In the genomic region with DNA sequence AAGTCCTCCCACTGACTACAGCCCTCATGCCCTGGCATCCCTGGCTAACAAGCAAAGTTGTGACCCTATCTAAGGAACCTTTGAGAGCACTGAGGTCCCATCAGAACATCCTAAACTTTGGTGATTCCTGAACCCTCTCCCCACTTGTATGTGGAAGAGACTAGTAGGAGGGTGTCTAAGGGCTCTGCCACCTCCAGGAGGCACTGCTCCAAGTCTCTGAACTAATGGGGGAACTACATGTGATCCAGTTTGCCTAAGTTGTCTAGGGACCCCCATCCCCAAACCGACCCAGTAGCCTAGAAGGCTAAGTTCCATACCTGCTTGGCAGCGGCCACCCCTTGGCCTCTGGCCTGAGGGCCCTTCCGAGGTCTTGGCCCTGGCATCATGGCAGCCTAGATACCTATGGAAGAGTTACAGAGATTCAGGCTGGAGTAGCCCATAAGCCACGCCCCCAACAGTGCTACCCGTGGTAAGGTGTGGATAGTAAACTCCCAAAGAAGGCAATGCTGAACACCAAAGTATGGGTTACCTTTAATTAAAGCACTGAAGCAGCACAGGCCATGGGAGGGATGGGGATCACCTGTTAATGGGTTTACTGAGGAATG, we compare ENCODE assay signal across 8 cellular contexts. TPM values are rescaled to one million over a fixed set of nuclear protein-coding genes. Genes with fewer than 3 reads are reported as not detected.
DNase-seq lines count a peak whose midpoint lies in the region; ATAC-seq, FAIRE-seq and TF ChIP-seq lines count a peak whose summit lies in the region.

No MANE protein-coding gene starts in this region.

- H3K27ac Mint-ChIP-seq in IgD-negative memory B cell, result peak overlapping the region in 2 of 3 donors; percentile 86 to 96
- H3K27ac Mint-ChIP-seq in natural killer cell treated with Interleukin-12 subunit alpha and Interleukin-12 subunit beta and Interleukin-15 and Interleukin-18, amount 100 ng/mL, for 72 hours, result peak overlapping the region; percentile 90 to 99

- H3K9me3 Mint-ChIP-seq in IgD-negative memory B cell, result no peaks in the 10 kb centered on the region
- no peaks in the 10 kb centered on the region for H3K9me3 Mint-ChIP-seq in natural killer cell treated with Interleukin-12 subunit alpha and Interleukin-12 subunit beta and Interleukin-15 and Interleukin-18, amount 100 ng/mL, for 72 hours

- peaks cover 7% of the 10 kb centered on the region for H3K36me3 Mint-ChIP-seq in IgD-negative memory B cell
- peaks cover 7% of the 10 kb centered on the region for H3K36me3 Mint-ChIP-seq in natural killer cell treated with Interleukin-12 subunit alpha and Interleukin-12 subunit beta and Interleukin-15 and Interleukin-18, amount 100 ng/mL, for 72 hours

- H3K27me3 Mint-ChIP-seq in IgD-negative memory B cell, result no peaks in the 10 kb centered on the region
- H3K27me3 Mint-ChIP-seq in natural killer cell treated with Interleukin-12 subunit alpha and Interleukin-12 subunit beta and Interleukin-15 and Interleukin-18, amount 100 ng/mL, for 72 hours, result peaks cover 3 to 7% of the 10 kb centered on the region in 2 donors

- peaks cover 17% of the 10 kb centered on the region for H3K36me3 ChIP-seq in mammary epithelial cell (ENCODE audit: insufficient read depth, low read length)

- H2AFZ ChIP-seq in mammary epithelial cell (ENCODE audit: low read depth, low read length), result no peak overlapping the region

- no peak for ATAC-seq in natural killer cell treated with Interleukin-12 subunit alpha and Interleukin-12 subunit beta and Interleukin-15 and Interleukin-18, amount 100 ng/mL, for 72 hours
- no peak for ATAC-seq in GM19452 (IDR thresholded peaks at IDR 0.05; ENCODE audit: unreplicated experiment)

- no peaks in the 10 kb centered on the region for H3K27me3 ChIP-seq in mammary epithelial cell (ENCODE audit: insufficient read depth, low read length)

- no peak overlapping the region for H3K9ac ChIP-seq in mammary epithelial cell (ENCODE audit: insufficient read depth, low read length)

- H3K79me2 ChIP-seq in mammary epithelial cell (ENCODE audit: insufficient read depth, low read length), result peaks cover 41% of the 10 kb centered on the region

- peaks cover 28% of the 10 kb centered on the region for H3K4me1 ChIP-seq in mammary epithelial cell (ENCODE audit: insufficient read depth, low read length)

- TF ChIP-seq CTCF in C4-2B (conservative IDR thresholded peaks at IDR 0.05) (no peak), mammary epithelial cell (conservative IDR thresholded peaks at IDR 0.05 in 1 of 2, IDR thresholded peaks at IDR 0.05 in 1 of 2; ENCODE audit: extremely low read depth in 1 of 2, insufficient read depth in 1 of 2, low read depth in 1 of 2, low read length in 2 of 2) (no peak)

- no TSS peak for BruUV-seq in mammary epithelial cell (replicated peaks; lab: Mats Ljungman, UMichigan)

- in situ Hi-C loops in mammary epithelial cell (cut with MboI; ENCODE audit: low sequenced_read_pairs in 2 of 2), result no loop called here

- intact Hi-C loops in mammary epithelial cell (cut with micrococcal nuclease), result no loop called here

- 69% methylated on average over 4 of the region's 5 CpGs for WGBS in mammary epithelial cell (ENCODE audit: low coverage, missing lambda C conversion rate)

- H3K4me3 ChIP-seq in mammary epithelial cell (replicated peaks in 1 of 3; ENCODE audit: insufficient read depth in 1 of 3, low read depth in 2 of 3, low read length in 3 of 3), result peak overlapping the region in 2 of 3 experiments; percentile 46 to 78

- peak overlapping the region; percentile 86 for H3K4me2 ChIP-seq in mammary epithelial cell (ENCODE audit: insufficient read depth, low read depth, low read length)

- H3K27ac ChIP-seq in C4-2B, result peak overlapping the region; percentile 89
- peak overlapping the region; percentile 84 for H3K27ac ChIP-seq in mammary epithelial cell (ENCODE audit: insufficient read depth, low read depth, low read length)

- dilution Hi-C loops in mammary epithelial cell (cut with HindIII; ENCODE audit: low sequenced_read_pairs), result no loop called here

- FAIRE-seq in HTR-8/SVneo (lab: Jason Lieb, UNC), result no peak

- DNase-seq in mammary epithelial cell, result no peak
- DNase-seq in natural killer cell treated with Interleukin-12 subunit alpha and Interleukin-12 subunit beta and Interleukin-15 and Interleukin-18, amount 100 ng/mL, for 72 hours (ENCODE audit: low spot score), result no peak
- DNase-seq in EL, result no peak
- no peak for DNase-seq in activated CD8-positive, alpha-beta memory T cell treated with anti-CD3 and anti-CD28 coated beads for 24 hours
- no peak for DNase-seq in HTR-8/SVneo (ENCODE audit: insufficient read length, low spot score)

- no peaks in the 10 kb centered on the region for H4K20me1 ChIP-seq in mammary epithelial cell (ENCODE audit: insufficient read depth, low read length)

- CTCF ChIA-PET in mammary epithelial cell (lab: Charles Lee; ENCODE audit: low non-redundant PET), result no interaction called here

- H3K4me3 Mint-ChIP-seq in IgD-negative memory B cell, result peak overlapping the region; percentile 75 to 98 (median 94)
- H3K4me3 Mint-ChIP-seq in natural killer cell treated with Interleukin-12 subunit alpha and Interleukin-12 subunit beta and Interleukin-15 and Interleukin-18, amount 100 ng/mL, for 72 hours, result peak overlapping the region; percentile 92

- H3K9me3 ChIP-seq in mammary epithelial cell (replicated peaks; ENCODE audit: insufficient read depth, low read length), result no peaks in the 10 kb centered on the region

- H3K4me1 Mint-ChIP-seq in IgD-negative memory B cell, result peaks cover 26 to 28% (median 27%) of the 10 kb centered on the region in 3 donors
- peaks cover 33 to 41% of the 10 kb centered on the region in 2 donors for H3K4me1 Mint-ChIP-seq in natural killer cell treated with Interleukin-12 subunit alpha and Interleukin-12 subunit beta and Interleukin-15 and Interleukin-18, amount 100 ng/mL, for 72 hours (ENCODE audit: low read depth in 2 of 2)

RNA-seq across cellular contexts. Expression of gene CC2D1B, which starts 1.7 kb away (rescaled TPM):
- polyA plus RNA-seq in IgD-negative memory B cell, result 8.8 TPM
- 10 to 100 TPM; 28.1 to 31.0 TPM for total RNA-seq in mammary epithelial cell
- polyA plus RNA-seq in mammary epithelial cell, result 13.8 TPM
- polyA minus RNA-seq in mammary epithelial cell, result 27.5 TPM
- 10 to 100 TPM; 53.9 to 59.3 TPM for total RNA-seq in natural killer cell treated with Interleukin-12 subunit alpha and Interleukin-12 subunit beta and Interleukin-15 and Interleukin-18, amount 100 ng/mL, for 72 hours

RNA-seq across cellular contexts. Expression of gene ORC1, which starts 39.9 kb away (rescaled TPM):
- polyA plus RNA-seq in IgD-negative memory B cell, result 0.15 TPM
- 1 to 10 TPM; 1.2 to 8.8 TPM for total RNA-seq in mammary epithelial cell
- polyA plus RNA-seq in mammary epithelial cell, result 16.8 TPM
- 22.4 TPM for polyA minus RNA-seq in mammary epithelial cell
- 10 to 100 TPM; 20.7 to 56.4 TPM for total RNA-seq in natural killer cell treated with Interleukin-12 subunit alpha and Interleukin-12 subunit beta and Interleukin-15 and Interleukin-18, amount 100 ng/mL, for 72 hours

RNA-seq across cellular contexts. Expression of gene PRPF38A, which starts 40.1 kb away (rescaled TPM):
- polyA plus RNA-seq in IgD-negative memory B cell (35.6 TPM), mammary epithelial cell (22.1 TPM)
- total RNA-seq in mammary epithelial cell, result 10 to 100 TPM in 1 of 2 donors, 1 to 10 TPM in 1; 9.2 to 34.9 TPM
- 58.3 TPM for polyA minus RNA-seq in mammary epithelial cell
- 100 to 1,000 TPM in 1 of 2 donors, 10 to 100 TPM in 1; 94.7 to 105 TPM for total RNA-seq in natural killer cell treated with Interleukin-12 subunit alpha and Interleukin-12 subunit beta and Interleukin-15 and Interleukin-18, amount 100 ng/mL, for 72 hours
